ENCODE assay signal across 29 cellular contexts in the genomic region with DNA sequence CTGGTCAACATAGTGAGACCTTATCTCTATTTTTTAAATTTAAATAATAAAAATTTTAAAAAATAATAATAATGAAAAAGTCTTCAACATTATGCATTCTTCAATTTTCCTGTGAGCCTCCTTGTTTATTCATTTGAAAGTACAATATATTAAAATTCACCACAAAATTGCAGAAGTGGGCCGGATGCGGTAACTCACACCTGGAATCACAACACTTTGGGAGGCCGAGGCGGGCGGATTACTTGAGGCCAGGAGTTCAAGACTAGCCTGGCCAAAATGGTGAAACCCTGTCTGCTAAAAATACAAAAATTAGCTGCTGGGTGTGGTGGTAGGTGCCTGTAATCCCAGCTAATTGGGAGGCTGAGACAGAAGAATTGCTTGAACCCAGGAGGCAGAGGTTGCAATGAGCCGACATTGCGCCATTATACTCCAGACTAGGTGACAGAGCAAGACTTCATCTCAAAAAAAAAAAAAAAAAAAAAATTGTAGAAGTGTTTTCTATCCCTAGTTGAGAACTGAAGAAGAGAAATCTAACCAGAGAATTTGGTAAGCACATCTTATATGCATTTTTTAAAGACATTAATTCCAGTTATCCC.
"Had no signal": no experiment of that assay in that cellular context is flagged by ENCODE, and none has a peak within 500 bp of the region (broad histone marks: within the 10 kb centered on the region; RNA-seq: fewer than 3 reads in every experiment).

No MANE protein-coding gene starts in this region.

- ATAC-seq: activated T-cell treated with anti-CD3 and anti-CD28 coated beads, Interleukin-2, amount 50 U/mL, for 72 hours; foreskin keratinocyte; heart left ventricle; left colon; pancreas; stimulated activated naive B cell treated with anti-CD40 and anti-IgM and Interleukin-4, amounts not matched to agents 10 μg/mL and 1 μg/mL and 100 μg/mL, for 72 hours had no signal

- FAIRE-seq: bronchial epithelial cell, kidney, pancreas, small intestine had no signal

- H3K4me1 ChIP-seq: prostate gland had no signal

- H3K9me3 ChIP-seq: esophagus muscularis mucosa, heart left ventricle, pancreas, prostate gland, sigmoid colon, stomach, thyroid gland, upper lobe of left lung had no signal

- H3K27me3 ChIP-seq: esophagus muscularis mucosa, foreskin keratinocyte, heart left ventricle, pancreas, sigmoid colon, stomach, thyroid gland, upper lobe of left lung had no signal

- H3K4me3 ChIP-seq: esophagus muscularis mucosa, heart left ventricle, pancreas, prostate gland, sigmoid colon, stomach, thyroid gland, upper lobe of left lung had no signal

- H3K36me3 ChIP-seq: esophagus muscularis mucosa, heart left ventricle, pancreas, prostate gland, sigmoid colon, stomach, thyroid gland, upper lobe of left lung had no signal

- DNase-seq: activated CD4-positive, alpha-beta T cell treated with anti-CD3 and anti-CD28 coated beads for 4 hours; activated CD4-positive, alpha-beta T cell treated with anti-CD3 and anti-CD28 coated beads, Interleukin-2, amount 50 U/mL, for 4 hours; activated CD4-positive, CD25-positive, alpha-beta regulatory T cell; activated naive CD4-positive, alpha-beta T cell treated with Interleukin-2 at 50 U/mL for 16 hours; activated T-cell treated with anti-CD3 and anti-CD28 coated beads for 4 hours; activated T-cell treated with anti-CD3 and anti-CD28 coated beads, Interleukin-2, amount 50 U/mL, for 72 hours; anterior cingulate cortex; endodermal cell; foreskin keratinocyte; heart left ventricle; hypothalamus; immature natural killer cell; kidney; left colon; mammary epithelial cell; naive B cell; nephron progenitor cell; pancreas; retina; sigmoid colon; small intestine; stimulated activated CD4-positive, alpha-beta T cell treated with anti-CD3 and anti-CD28 coated beads, Interleukin-1b, Interleukin-23, amount 100 ng/mL, for 48 hours; stimulated activated naive B cell treated with anti-CD40 and anti-IgM and Interleukin-4, amounts not matched to agents 10 μg/mL and 1 μg/mL and 100 μg/mL, for 72 hours; stomach; thyroid gland; upper lobe of left lung had no signal

- H3K27ac ChIP-seq: esophagus muscularis mucosa, foreskin keratinocyte, prostate gland had no signal
